Comparison of ENCODE assay signal across 8 cellular contexts in the genomic region with DNA sequence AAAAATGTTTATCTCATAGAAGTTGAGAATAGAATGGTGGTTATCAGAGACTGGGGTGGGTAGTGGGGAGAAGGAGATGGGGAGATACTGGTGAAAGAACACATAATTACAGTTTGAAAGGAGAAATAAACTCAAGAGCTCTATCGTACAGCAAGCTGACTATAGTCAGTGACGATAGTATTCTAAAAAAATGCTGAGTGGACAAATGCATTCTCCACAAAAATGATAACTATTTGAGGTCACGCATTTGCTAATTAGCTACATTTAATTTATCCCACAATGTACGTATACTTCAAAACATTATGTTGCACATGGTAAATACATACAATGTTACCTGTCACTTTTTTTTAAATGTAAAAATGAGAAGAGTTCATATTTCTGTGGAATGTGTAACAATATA.
"Had no signal": no experiment of that assay in that cellular context is flagged by ENCODE, and none has a peak within 500 bp of the region (broad histone marks: within the 10 kb centered on the region; RNA-seq: fewer than 3 reads in every experiment).

No MANE protein-coding gene starts in this region.

- H3K4me3 ChIP-seq: GM23248 had no signal

- H3K27ac ChIP-seq: GM23248, HL-60 had no signal

- H3K9ac ChIP-seq: GM23248 had no signal

- DNase-seq: GM23248, GOT3, H9, HCEC 1CT, Kasumi-1, KG1 had no signal

- H2AFZ ChIP-seq: GM23248 had no signal

- FAIRE-seq: H54 had no signal
